Comparison of ENCODE assay signal across 11 cellular contexts in genomic region chr11:129373489-129373953, GRCh38. TPM values are rescaled to one million over a fixed set of nuclear protein-coding genes. Genes with fewer than 3 reads are reported as not detected.
DNase-seq lines count a peak whose midpoint lies in the region; ATAC-seq and TF ChIP-seq lines count a peak whose summit lies in the region.
"Had no signal": no experiment of that assay in that cellular context is flagged by ENCODE, and none has a peak within 500 bp of the region (broad histone marks: within the 10 kb centered on the region; RNA-seq: fewer than 3 reads in every experiment).

No MANE protein-coding gene starts in this region.

- no peak overlapping the region for H4K12ac ChIP-seq in trophoblast cell (ENCODE audit: low read depth, low read length)

- peak overlapping the region; percentile 35 for H4K8ac ChIP-seq in trophoblast cell (ENCODE audit: low read depth, low read length)

- H3K18ac ChIP-seq in trophoblast cell (ENCODE audit: low read length), result no peak overlapping the region

- peak overlapping the region; percentile 26 for H2BK120ac ChIP-seq in trophoblast cell (ENCODE audit: insufficient read depth, low read length, poor library complexity)

- H3K9me2 ChIP-seq in PC-9 (ENCODE audit: insufficient read depth), result no peaks in the 10 kb centered on the region

- no peaks in the 10 kb centered on the region for H4K20me1 ChIP-seq in PC-9 (ENCODE audit: insufficient read depth)

- CTCF ChIA-PET in PC-9 (lab: Charles Lee), result no interaction called here

- no TSS peak for BruUV-seq in PC-9 (replicated peaks; lab: Mats Ljungman, UMichigan)

- H3K9ac ChIP-seq in trophoblast cell (ENCODE audit: low read length), result no peak overlapping the region

- no peak for TF ChIP-seq CTCF in PC-9 (conservative IDR thresholded peaks at IDR 0.05)
- TF ChIP-seq CTCF in fibroblast of pulmonary artery (IDR thresholded peaks at IDR 0.05; ENCODE audit: low read length, missing control alignments), result no peak

- H2BK12ac ChIP-seq in trophoblast cell (ENCODE audit: low read length), result peak overlapping the region; percentile 56

- H3K27ac ChIP-seq in PC-9, result no peak overlapping the region
- no peak overlapping the region for H3K27ac ChIP-seq in trophoblast cell (ENCODE audit: low read depth, low read length)
- H3K27ac ChIP-seq: VCaP had no signal

- no peaks in the 10 kb centered on the region for H3K9me3 ChIP-seq in PC-9 (ENCODE audit: insufficient read depth, low read depth)
- peaks cover 2% of the 10 kb centered on the region for H3K9me3 ChIP-seq in trophoblast cell (ENCODE audit: insufficient read depth, low read depth, low read length)

- no peak overlapping the region for H3K23ac ChIP-seq in trophoblast cell (ENCODE audit: low read length)

- H3K4me1 ChIP-seq in PC-9 (replicated peaks; ENCODE audit: insufficient read depth) (peaks cover 31% of the 10 kb centered on the region), trophoblast cell (ENCODE audit: control insufficient read depth in 1 of 2, insufficient read depth in 2 of 2, low read length in 2 of 2) (peaks cover 13 to 21% of the 10 kb centered on the region in 2 experiments)

- H3K36me3 ChIP-seq in PC-9 (ENCODE audit: low read depth) (no peaks in the 10 kb centered on the region), trophoblast cell (ENCODE audit: control insufficient read depth in 1 of 2, insufficient read depth in 2 of 2, low read length in 2 of 2) (no peaks in the 10 kb centered on the region)

- H3K4ac ChIP-seq in trophoblast cell (ENCODE audit: low read depth, low read length), result no peak overlapping the region

- peak overlapping the region; percentile 95 for H3K4me3 ChIP-seq in PC-9
- H3K4me3 ChIP-seq in fibroblast of pulmonary artery (replicated peaks; ENCODE audit: low read depth, low read length), result peak overlapping the region; percentile 29
- H3K4me3 ChIP-seq in trophoblast cell (ENCODE audit: low read depth, low read length), result peak overlapping the region; percentile 59

- H2BK5ac ChIP-seq in trophoblast cell (ENCODE audit: low read depth, low read length, poor library complexity), result no peak overlapping the region

- H2AFZ ChIP-seq in PC-9 (peak overlapping the region; percentile 92; the same call in 1 of the 2 replicates), trophoblast cell (ENCODE audit: insufficient read depth, low read length, poor library complexity) (no peak overlapping the region)

- H3K4me2 ChIP-seq in PC-9, result peak overlapping the region; percentile 99
- H3K4me2 ChIP-seq in trophoblast cell (ENCODE audit: low read length), result peak overlapping the region; percentile 70

- intact Hi-C loops in PC-9 (cut with micrococcal nuclease; ENCODE audit: unreplicated experiment), result loop anchor here (5.0 to 10.0 kb wide), 2 partner anchors 131 to 486 kb away; no protein-coding TSS in a partner anchor

- no CpG with 5 or more reads among the region's 24 CpGs for WGBS in trophoblast cell (ENCODE audit: extremely low coverage, insufficient coverage, insufficient read length)

- no peak overlapping the region for H3K14ac ChIP-seq in trophoblast cell (ENCODE audit: low read length)

- no peak for ATAC-seq in GM18517 (IDR thresholded peaks at IDR 0.05; ENCODE audit: unreplicated experiment)
- ATAC-seq in HG03521 (IDR thresholded peaks at IDR 0.05; ENCODE audit: unreplicated experiment), result no peak

- peaks cover 13% of the 10 kb centered on the region for H3K79me1 ChIP-seq in trophoblast cell (ENCODE audit: low read length)

- H3F3A ChIP-seq in PC-9 (ENCODE audit: insufficient read depth, low read depth), result peaks cover 16% of the 10 kb centered on the region; the same call in 1 of the 2 replicates

- POLR2A ChIA-PET in PC-9 (lab: Charles Lee; ENCODE audit: unreplicated experiment), result no interaction called here

- peak; percentile 6 for DNase-seq in DMS53 treated with DMSO at 0.1 percent for 48 hours (lab: John Stamatoyannopoulos, UW; ENCODE audit: unreplicated experiment)
- peak; percentile 17 to 73 for DNase-seq in PC-9
- DNase-seq in fibroblast of pulmonary artery (ENCODE audit: low read depth), result no peak
- peak; percentile 51 to 64 for DNase-seq in trophoblast cell
- DNase-seq in NCI-H1436 treated with DMSO at 0.1 percent for 48 hours (lab: John Stamatoyannopoulos, UW), result no peak
- no peak for DNase-seq in RPMI8226
- DNase-seq: erythroblast, NCI-H146 had no signal

- peak overlapping the region; percentile 66 for H4K91ac ChIP-seq in trophoblast cell (ENCODE audit: low read depth, low read length)

- H3K27me3 ChIP-seq in PC-9 (ENCODE audit: insufficient read depth, low read depth), result peaks cover 9% of the 10 kb centered on the region; the same call in 1 of the 2 replicates
- H3K27me3 ChIP-seq in trophoblast cell (ENCODE audit: insufficient read depth, low read length), result peaks cover 35% of the 10 kb centered on the region

- peaks cover 24% of the 10 kb centered on the region for H3K79me2 ChIP-seq in PC-9 (ENCODE audit: low read depth)
- peaks cover 3% of the 10 kb centered on the region for H3K79me2 ChIP-seq in trophoblast cell (ENCODE audit: control insufficient read depth, insufficient read depth, low read length, poor library complexity)

- H2AK5ac ChIP-seq in trophoblast cell (ENCODE audit: low read length), result no peak overlapping the region

RNA-seq across cellular contexts. Expression of gene BARX2, which starts 2.1 kb away (rescaled TPM):
- 13.4 and 16.5 TPM in 2 replicates for total RNA-seq in PC-9 (2021)
- polyA plus RNA-seq in trophoblast cell (2013), result 6.8 and 7.0 TPM in 2 replicates

Comparison
In these comparisons a context has a peak if more than half of its experiments do, and no peak if none do; other contexts are left out.
1. DNase-seq: peak in DMS53 treated with DMSO at 0.1 percent for 48 hours (single experiment), PC-9 (2 of 2) and trophoblast cell (2 of 2); none in fibroblast of pulmonary artery (single experiment), NCI-H1436 treated with DMSO at 0.1 percent for 48 hours (single experiment) and RPMI8226 (single experiment).
2. H3K4me3 ChIP-seq: peak in every context shown above with its lines; median percentile 95 in PC-9; 59 in trophoblast cell; 29 in fibroblast of pulmonary artery.